In genomic region chr11:63877658-63878241, GRCh38 we compare ENCODE assay signal across 19 cellular contexts. TPM values are rescaled to one million over a fixed set of nuclear protein-coding genes. Genes with fewer than 3 reads are reported as not detected.
DNase-seq lines count a peak whose midpoint lies in the region; ATAC-seq and TF ChIP-seq lines count a peak whose summit lies in the region.
"Had no signal": no experiment of that assay in that cellular context is flagged by ENCODE, and none has a peak within 500 bp of the region (broad histone marks: within the 10 kb centered on the region; RNA-seq: fewer than 3 reads in every experiment).

No MANE protein-coding gene starts in this region.

- peaks cover 86% of the 10 kb centered on the region for H3K4me1 Mint-ChIP-seq in stimulated activated naive CD8-positive, alpha-beta T cell treated with anti-CD3 and anti-CD28 coated beads, Interleukin-15, amount 100 ng/mL, for 72 hours
- peaks cover 82% of the 10 kb centered on the region for H3K4me1 Mint-ChIP-seq in activated naive CD8-positive, alpha-beta T cell treated with anti-CD3 and anti-CD28 coated beads, Interleukin-2, amount 50 U/mL, for 24 hours

- peaks cover 19% of the 10 kb centered on the region for H3K36me3 Mint-ChIP-seq in activated naive CD8-positive, alpha-beta T cell treated with anti-CD3 and anti-CD28 coated beads, Interleukin-2, amount 50 U/mL, for 24 hours (ENCODE audit: low read depth)
- H3K36me3 Mint-ChIP-seq: mesothelial cell of epicardium had no signal

- peak; percentile 78 for ATAC-seq in stimulated activated naive CD8-positive, alpha-beta T cell treated with anti-CD3 and anti-CD28 coated beads, Interleukin-15, Interleukin-2, amounts not matched to agents 100 U/mL and 50 U/mL, for 24 hours
- no peak for ATAC-seq in stimulated activated naive CD8-positive, alpha-beta T cell treated with anti-CD3 and anti-CD28 coated beads, Interleukin-15, amount 100 ng/mL, for 72 hours
- ATAC-seq in activated naive CD8-positive, alpha-beta T cell treated with anti-CD3 and anti-CD28 coated beads, Interleukin-2, amount 50 U/mL, for 24 hours, result peak; percentile 76
- ATAC-seq in left lobe of liver, result peak; percentile 61
- no peak for ATAC-seq in lower lobe of right lung
- ATAC-seq in GM18907 (IDR thresholded peaks at IDR 0.05; ENCODE audit: unreplicated experiment), result no peak
- no peak for ATAC-seq in left lung
- ATAC-seq: K562 had no signal

- H3K27me3 Mint-ChIP-seq in stimulated activated naive CD8-positive, alpha-beta T cell treated with anti-CD3 and anti-CD28 coated beads, Interleukin-15, amount 100 ng/mL, for 72 hours, result no peaks in the 10 kb centered on the region
- H3K27me3 Mint-ChIP-seq in activated naive CD8-positive, alpha-beta T cell treated with anti-CD3 and anti-CD28 coated beads, Interleukin-2, amount 50 U/mL, for 24 hours, result no peaks in the 10 kb centered on the region
- H3K27me3 Mint-ChIP-seq: activated CD4-positive, alpha-beta T cell treated with anti-CD3 and anti-CD28 coated beads, Interleukin-2, amount 10 ng/mL, durations not matched to agents 7 days and 5 days had no signal

- intact Hi-C loops in lower lobe of right lung (cut with DNase I) (no loop called here), left lung (cut with DNase I) (no loop called here)

- no peaks in the 10 kb centered on the region for H3K36me3 ChIP-seq in lower lobe of right lung
- H3K36me3 ChIP-seq in left lung, result peaks cover 0 to 6% of the 10 kb centered on the region in 2 donors

- H3K9me3 ChIP-seq in lower lobe of right lung (no peaks in the 10 kb centered on the region), left lung (no peaks in the 10 kb centered on the region)
- H3K9me3 ChIP-seq: suprapubic skin had no signal

- H3K27me3 ChIP-seq in lower lobe of right lung (ENCODE audit: low read depth) (no peaks in the 10 kb centered on the region), left lung (no peaks in the 10 kb centered on the region)
- H3K27me3 ChIP-seq: suprapubic skin had no signal

- no peak overlapping the region for H3K4me3 ChIP-seq in lower lobe of right lung
- H3K4me3 ChIP-seq in left lung, result no peak overlapping the region
- H3K4me3 ChIP-seq: K562, suprapubic skin had no signal

- H3K27ac ChIP-seq in lower lobe of right lung, result no peak overlapping the region
- no peak overlapping the region for H3K27ac ChIP-seq in left lung
- H3K27ac ChIP-seq: epithelial cell of prostate, suprapubic skin had no signal

- TF ChIP-seq CTCF in lower lobe of right lung (IDR thresholded peaks at IDR 0.05), result no peak
- TF ChIP-seq CTCF in left lung (IDR thresholded peaks at IDR 0.05), result no peak

- H3K9me3 Mint-ChIP-seq in stimulated activated naive CD8-positive, alpha-beta T cell treated with anti-CD3 and anti-CD28 coated beads, Interleukin-15, amount 100 ng/mL, for 72 hours, result no peaks in the 10 kb centered on the region
- H3K9me3 Mint-ChIP-seq in activated naive CD8-positive, alpha-beta T cell treated with anti-CD3 and anti-CD28 coated beads, Interleukin-2, amount 50 U/mL, for 24 hours, result no peaks in the 10 kb centered on the region
- H3K9me3 Mint-ChIP-seq: activated CD4-positive, alpha-beta T cell treated with anti-CD3 and anti-CD28 coated beads, Interleukin-2, amount 10 ng/mL, durations not matched to agents 7 days and 5 days; activated naive CD4-positive, alpha-beta T cell treated with anti-CD3 and anti-CD28 coated beads, Interleukin-2, amount 50 U/mL, for 72 hours; mesothelial cell of epicardium had no signal

- H3K4me1 ChIP-seq in lower lobe of right lung, result peaks cover 54% of the 10 kb centered on the region
- H3K4me1 ChIP-seq in left lung, result peaks cover 29 to 64% of the 10 kb centered on the region in 2 donors

- H3K27ac Mint-ChIP-seq in stimulated activated naive CD8-positive, alpha-beta T cell treated with anti-CD3 and anti-CD28 coated beads, Interleukin-15, amount 100 ng/mL, for 72 hours, result peak overlapping the region in 1 of 2 donors; percentile 54
- H3K27ac Mint-ChIP-seq in activated naive CD8-positive, alpha-beta T cell treated with anti-CD3 and anti-CD28 coated beads, Interleukin-2, amount 50 U/mL, for 24 hours, result peak overlapping the region; percentile 70
- H3K27ac Mint-ChIP-seq: activated CD4-positive, alpha-beta T cell treated with anti-CD3 and anti-CD28 coated beads, Interleukin-2, amount 10 ng/mL, durations not matched to agents 7 days and 5 days; mesothelial cell of epicardium had no signal

- no peak overlapping the region for H3K4me3 Mint-ChIP-seq in stimulated activated naive CD8-positive, alpha-beta T cell treated with anti-CD3 and anti-CD28 coated beads, Interleukin-15, amount 100 ng/mL, for 72 hours
- H3K4me3 Mint-ChIP-seq in activated naive CD8-positive, alpha-beta T cell treated with anti-CD3 and anti-CD28 coated beads, Interleukin-2, amount 50 U/mL, for 24 hours, result no peak overlapping the region
- H3K4me3 Mint-ChIP-seq: activated CD4-positive, alpha-beta T cell treated with anti-CD3 and anti-CD28 coated beads, Interleukin-2, amount 10 ng/mL, durations not matched to agents 7 days and 5 days; mesothelial cell of epicardium had no signal

- no peak for DNase-seq in stimulated activated naive CD8-positive, alpha-beta T cell treated with anti-CD3 and anti-CD28 coated beads, Interleukin-15, Interleukin-2, amounts not matched to agents 100 U/mL and 50 U/mL, for 24 hours
- DNase-seq in stimulated activated naive CD8-positive, alpha-beta T cell treated with anti-CD3 and anti-CD28 coated beads, Interleukin-15, amount 100 ng/mL, for 72 hours, result no peak
- DNase-seq in activated naive CD8-positive, alpha-beta T cell treated with anti-CD3 and anti-CD28 coated beads, Interleukin-2, amount 50 U/mL, for 24 hours, result no peak
- DNase-seq in left lobe of liver (ENCODE audit: low spot score), result no peak
- DNase-seq in lower lobe of right lung, result no peak
- no peak for DNase-seq in A172 (ENCODE audit: low spot score)
- no peak for DNase-seq in left lung
- DNase-seq: activated CD4-positive, alpha-beta T cell treated with anti-CD3 and anti-CD28 coated beads, Interleukin-2, amount 10 ng/mL, durations not matched to agents 7 days and 5 days; cortex of kidney; foreskin fibroblast; NCI-H1694 treated with DMSO at 0.1 percent for 48 hours; NCI-H446 treated with DMSO at 0.1 percent for 48 hours; stimulated activated CD4-positive, alpha-beta T cell treated with anti-CD3 and anti-CD28 coated beads, Interleukin-4, amount 100 ng/mL, for 4 hours had no signal

RNA-seq across cellular contexts. Expression of gene MARK2, which starts 38.8 kb away (rescaled TPM):
- total RNA-seq in left lobe of liver (13.0 TPM), lower lobe of right lung (44.9 TPM), left lung (10 to 100 TPM; 38.9 to 45.5 TPM)
- total RNA-seq in A172 (2014; rRNA removed; shearing (Covaris generic)), result 14.8 TPM in 2 replicates

RNA-seq across cellular contexts. Expression of gene RCOR2, which starts 39.2 kb away (rescaled TPM):
- 0.23 TPM for total RNA-seq in left lobe of liver
- total RNA-seq in lower lobe of right lung, result 0.18 TPM
- 0.05 and 0.14 TPM in 2 replicates for total RNA-seq in A172 (2014; rRNA removed; shearing (Covaris generic))
- total RNA-seq in left lung, result 1 to 10 TPM in 1 of 2 donors, under 1 TPM in 1; 0.45 to 1.4 TPM

Comparison
In these comparisons a context has a peak if more than half of its experiments do, and no peak if none do; other contexts are left out.
1. ATAC-seq: peak in stimulated activated naive CD8-positive, alpha-beta T cell treated with anti-CD3 and anti-CD28 coated beads, Interleukin-15, Interleukin-2, amounts not matched to agents 100 U/mL and 50 U/mL, for 24 hours (single experiment), activated naive CD8-positive, alpha-beta T cell treated with anti-CD3 and anti-CD28 coated beads, Interleukin-2, amount 50 U/mL, for 24 hours (single experiment) and left lobe of liver (single experiment); none in stimulated activated naive CD8-positive, alpha-beta T cell treated with anti-CD3 and anti-CD28 coated beads, Interleukin-15, amount 100 ng/mL, for 72 hours (single experiment), lower lobe of right lung (0 of 2), GM18907 (single experiment) and left lung (single experiment).